Comparison of ENCODE assay signal across 1 cellular context in genomic region chr19:50511069-50511822, GRCh38.
TF ChIP-seq lines count a peak whose summit lies in the region.

A gene with protein sequence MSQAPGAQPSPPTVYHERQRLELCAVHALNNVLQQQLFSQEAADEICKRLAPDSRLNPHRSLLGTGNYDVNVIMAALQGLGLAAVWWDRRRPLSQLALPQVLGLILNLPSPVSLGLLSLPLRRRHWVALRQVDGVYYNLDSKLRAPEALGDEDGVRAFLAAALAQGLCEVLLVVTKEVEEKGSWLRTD (minus strand): TSS chr19:50511191. CDS start chr19:50510431, 760 bp downstream.

TF ChIP-seq in HEK293, 187 proteins besides CTCF, POLR2A, EP300 and RAD21 (continued from another document and continues in another):
- 0 out of 2 replicates have a peak, but pooled peaks have one; percentile 8 for TF ChIP-seq SCRT1 (tag by site-specific recombination; IDR thresholded peaks at IDR 0.05; ENCODE audit: borderline replicate concordance)
- peak; percentile 48 for TF ChIP-seq ZNF518A (tag by site-specific recombination; conservative IDR thresholded peaks at IDR 0.05; ENCODE audit: low read depth)
- no peak for TF ChIP-seq ZSCAN16 (tag by site-specific recombination; IDR thresholded peaks at IDR 0.05)
- TF ChIP-seq SETDB1 (IDR thresholded peaks at IDR 0.05; ENCODE audit: insufficient read length, low read length), result no peak
- peak; percentile 76 for TF ChIP-seq EGR2 (tag by site-specific recombination; IDR thresholded peaks at IDR 0.05; ENCODE audit: low read depth)
- TF ChIP-seq SP7 (tag by site-specific recombination; IDR thresholded peaks at IDR 0.05), result peak; percentile 88; the same call in 1 of the 2 replicates
- peak; percentile 85 for TF ChIP-seq ZBTB8A (tag by site-specific recombination; IDR thresholded peaks at IDR 0.05)
- TF ChIP-seq, protein P1, sequence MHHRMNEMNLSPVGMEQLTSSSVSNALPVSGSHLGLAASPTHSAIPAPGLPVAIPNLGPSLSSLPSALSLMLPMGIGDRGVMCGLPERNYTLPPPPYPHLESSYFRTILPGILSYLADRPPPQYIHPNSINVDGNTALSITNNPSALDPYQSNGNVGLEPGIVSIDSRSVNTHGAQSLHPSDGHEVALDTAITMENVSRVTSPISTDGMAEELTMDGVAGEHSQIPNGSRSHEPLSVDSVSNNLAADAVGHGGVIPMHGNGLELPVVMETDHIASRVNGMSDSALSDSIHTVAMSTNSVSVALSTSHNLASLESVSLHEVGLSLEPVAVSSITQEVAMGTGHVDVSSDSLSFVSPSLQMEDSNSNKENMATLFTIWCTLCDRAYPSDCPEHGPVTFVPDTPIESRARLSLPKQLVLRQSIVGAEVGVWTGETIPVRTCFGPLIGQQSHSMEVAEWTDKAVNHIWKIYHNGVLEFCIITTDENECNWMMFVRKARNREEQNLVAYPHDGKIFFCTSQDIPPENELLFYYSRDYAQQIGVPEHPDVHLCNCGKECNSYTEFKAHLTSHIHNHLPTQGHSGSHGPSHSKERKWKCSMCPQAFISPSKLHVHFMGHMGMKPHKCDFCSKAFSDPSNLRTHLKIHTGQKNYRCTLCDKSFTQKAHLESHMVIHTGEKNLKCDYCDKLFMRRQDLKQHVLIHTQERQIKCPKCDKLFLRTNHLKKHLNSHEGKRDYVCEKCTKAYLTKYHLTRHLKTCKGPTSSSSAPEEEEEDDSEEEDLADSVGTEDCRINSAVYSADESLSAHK (tag by site-specific recombination; IDR thresholded peaks at IDR 0.05), result 0 out of 2 replicates have a peak, but pooled peaks have one; percentile 45
- peak; percentile 48; the same call in 1 of the 2 replicates for TF ChIP-seq OVOL3 (tag by site-specific recombination; IDR thresholded peaks at IDR 0.05)
- peak; percentile 93 for TF ChIP-seq BCL6B (tag by site-specific recombination; IDR thresholded peaks at IDR 0.05)
- TF ChIP-seq MZF1 (tag by site-specific recombination; IDR thresholded peaks at IDR 0.05; ENCODE audit: borderline replicate concordance), result peak; percentile 59; the same call in 1 of the 2 replicates
- TF ChIP-seq, protein P2, sequence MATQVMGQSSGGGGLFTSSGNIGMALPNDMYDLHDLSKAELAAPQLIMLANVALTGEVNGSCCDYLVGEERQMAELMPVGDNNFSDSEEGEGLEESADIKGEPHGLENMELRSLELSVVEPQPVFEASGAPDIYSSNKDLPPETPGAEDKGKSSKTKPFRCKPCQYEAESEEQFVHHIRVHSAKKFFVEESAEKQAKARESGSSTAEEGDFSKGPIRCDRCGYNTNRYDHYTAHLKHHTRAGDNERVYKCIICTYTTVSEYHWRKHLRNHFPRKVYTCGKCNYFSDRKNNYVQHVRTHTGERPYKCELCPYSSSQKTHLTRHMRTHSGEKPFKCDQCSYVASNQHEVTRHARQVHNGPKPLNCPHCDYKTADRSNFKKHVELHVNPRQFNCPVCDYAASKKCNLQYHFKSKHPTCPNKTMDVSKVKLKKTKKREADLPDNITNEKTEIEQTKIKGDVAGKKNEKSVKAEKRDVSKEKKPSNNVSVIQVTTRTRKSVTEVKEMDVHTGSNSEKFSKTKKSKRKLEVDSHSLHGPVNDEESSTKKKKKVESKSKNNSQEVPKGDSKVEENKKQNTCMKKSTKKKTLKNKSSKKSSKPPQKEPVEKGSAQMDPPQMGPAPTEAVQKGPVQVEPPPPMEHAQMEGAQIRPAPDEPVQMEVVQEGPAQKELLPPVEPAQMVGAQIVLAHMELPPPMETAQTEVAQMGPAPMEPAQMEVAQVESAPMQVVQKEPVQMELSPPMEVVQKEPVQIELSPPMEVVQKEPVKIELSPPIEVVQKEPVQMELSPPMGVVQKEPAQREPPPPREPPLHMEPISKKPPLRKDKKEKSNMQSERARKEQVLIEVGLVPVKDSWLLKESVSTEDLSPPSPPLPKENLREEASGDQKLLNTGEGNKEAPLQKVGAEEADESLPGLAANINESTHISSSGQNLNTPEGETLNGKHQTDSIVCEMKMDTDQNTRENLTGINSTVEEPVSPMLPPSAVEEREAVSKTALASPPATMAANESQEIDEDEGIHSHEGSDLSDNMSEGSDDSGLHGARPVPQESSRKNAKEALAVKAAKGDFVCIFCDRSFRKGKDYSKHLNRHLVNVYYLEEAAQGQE (tag by site-specific recombination; IDR thresholded peaks at IDR 0.05), result no peak; the same call in 1 of the 2 replicates
- TF ChIP-seq ZNF24 (tag by site-specific recombination; IDR thresholded peaks at IDR 0.05), result peak; percentile 86
- TF ChIP-seq HIC1 (tag by site-specific recombination; IDR thresholded peaks at IDR 0.05), result peak; percentile 24; the same call in 1 of the 2 replicates
- TF ChIP-seq, protein P3, sequence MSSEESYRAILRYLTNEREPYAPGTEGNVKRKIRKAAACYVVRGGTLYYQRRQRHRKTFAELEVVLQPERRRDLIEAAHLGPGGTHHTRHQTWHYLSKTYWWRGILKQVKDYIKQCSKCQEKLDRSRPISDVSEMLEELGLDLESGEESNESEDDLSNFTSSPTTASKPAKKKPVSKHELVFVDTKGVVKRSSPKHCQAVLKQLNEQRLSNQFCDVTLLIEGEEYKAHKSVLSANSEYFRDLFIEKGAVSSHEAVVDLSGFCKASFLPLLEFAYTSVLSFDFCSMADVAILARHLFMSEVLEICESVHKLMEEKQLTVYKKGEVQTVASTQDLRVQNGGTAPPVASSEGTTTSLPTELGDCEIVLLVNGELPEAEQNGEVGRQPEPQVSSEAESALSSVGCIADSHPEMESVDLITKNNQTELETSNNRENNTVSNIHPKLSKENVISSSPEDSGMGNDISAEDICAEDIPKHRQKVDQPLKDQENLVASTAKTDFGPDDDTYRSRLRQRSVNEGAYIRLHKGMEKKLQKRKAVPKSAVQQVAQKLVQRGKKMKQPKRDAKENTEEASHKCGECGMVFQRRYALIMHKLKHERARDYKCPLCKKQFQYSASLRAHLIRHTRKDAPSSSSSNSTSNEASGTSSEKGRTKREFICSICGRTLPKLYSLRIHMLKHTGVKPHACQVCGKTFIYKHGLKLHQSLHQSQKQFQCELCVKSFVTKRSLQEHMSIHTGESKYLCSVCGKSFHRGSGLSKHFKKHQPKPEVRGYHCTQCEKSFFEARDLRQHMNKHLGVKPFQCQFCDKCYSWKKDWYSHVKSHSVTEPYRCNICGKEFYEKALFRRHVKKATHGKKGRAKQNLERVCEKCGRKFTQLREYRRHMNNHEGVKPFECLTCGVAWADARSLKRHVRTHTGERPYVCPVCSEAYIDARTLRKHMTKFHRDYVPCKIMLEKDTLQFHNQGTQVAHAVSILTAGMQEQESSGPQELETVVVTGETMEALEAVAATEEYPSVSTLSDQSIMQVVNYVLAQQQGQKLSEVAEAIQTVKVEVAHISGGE (tag by site-specific recombination; conservative IDR thresholded peaks at IDR 0.05; ENCODE audit: low read depth), result peak; percentile 93
- peak; percentile 44; the same call in 1 of the 2 replicates for TF ChIP-seq TRIM28 (IDR thresholded peaks at IDR 0.05; ENCODE audit: borderline replicate concordance, low read length)
- TF ChIP-seq ZNF341 (tag by site-specific recombination; IDR thresholded peaks at IDR 0.05; ENCODE audit: low read depth), result peak; percentile 24; the same call in 1 of the 2 replicates
- TF ChIP-seq ZNF311 (tag by site-specific recombination; IDR thresholded peaks at IDR 0.05; ENCODE audit: borderline replicate concordance), result no peak
- peak; percentile 22; the same call in 1 of the 2 replicates for TF ChIP-seq WT1 (tag by site-specific recombination; IDR thresholded peaks at IDR 0.05)
- TF ChIP-seq ZNF768 (tag by site-specific recombination; IDR thresholded peaks at IDR 0.05), result peak; percentile 95; the same call in 1 of the 2 replicates
- TF ChIP-seq ZSCAN30 (tag by site-specific recombination; IDR thresholded peaks at IDR 0.05), result peak; percentile 79
- peak; percentile 37; the same call in 1 of the 2 replicates for TF ChIP-seq ZFP69B (tag by site-specific recombination; IDR thresholded peaks at IDR 0.05)
- peak; percentile 43; the same call in 1 of the 2 replicates for TF ChIP-seq KLF7 (tag by site-specific recombination; IDR thresholded peaks at IDR 0.05; ENCODE audit: borderline replicate concordance)
- no peak for TF ChIP-seq ZNF146 (tag by site-specific recombination; IDR thresholded peaks at IDR 0.05)
- peak; percentile 99 for TF ChIP-seq ATF2 (tag by site-specific recombination; IDR thresholded peaks at IDR 0.05; ENCODE audit: low read depth)
- TF ChIP-seq, protein P4, sequence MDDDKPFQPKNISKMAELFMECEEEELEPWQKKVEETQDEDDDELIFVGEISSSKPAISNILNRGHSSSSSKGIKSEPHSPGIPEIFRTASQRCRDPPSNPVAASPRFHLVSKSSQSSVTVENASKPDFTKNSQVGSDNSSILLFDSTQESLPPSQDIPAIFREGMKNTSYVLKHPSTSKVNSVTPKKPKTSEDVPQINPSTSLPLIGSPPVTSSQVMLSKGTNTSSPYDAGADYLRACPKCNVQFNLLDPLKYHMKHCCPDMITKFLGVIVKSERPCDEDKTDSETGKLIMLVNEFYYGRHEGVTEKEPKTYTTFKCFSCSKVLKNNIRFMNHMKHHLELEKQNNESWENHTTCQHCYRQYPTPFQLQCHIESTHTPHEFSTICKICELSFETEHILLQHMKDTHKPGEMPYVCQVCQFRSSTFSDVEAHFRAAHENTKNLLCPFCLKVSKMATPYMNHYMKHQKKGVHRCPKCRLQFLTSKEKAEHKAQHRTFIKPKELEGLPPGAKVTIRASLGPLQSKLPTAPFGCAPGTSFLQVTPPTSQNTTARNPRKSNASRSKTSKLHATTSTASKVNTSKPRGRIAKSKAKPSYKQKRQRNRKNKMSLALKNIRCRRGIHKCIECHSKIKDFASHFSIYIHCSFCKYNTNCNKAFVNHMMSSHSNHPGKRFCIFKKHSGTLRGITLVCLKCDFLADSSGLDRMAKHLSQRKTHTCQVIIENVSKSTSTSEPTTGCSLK (tag by site-specific recombination; IDR thresholded peaks at IDR 0.05), result no peak
- TF ChIP-seq KLF8 (tag by site-specific recombination; IDR thresholded peaks at IDR 0.05), result peak; percentile 87
- peak; percentile 92 for TF ChIP-seq ZXDB (tag by site-specific recombination; IDR thresholded peaks at IDR 0.05)
- peak; percentile 55 for TF ChIP-seq GLIS1 (tag by site-specific recombination; IDR thresholded peaks at IDR 0.05)
- TF ChIP-seq PRDM1 (tag by site-specific recombination; IDR thresholded peaks at IDR 0.05), result peak; percentile 81
- peak; percentile 51 for TF ChIP-seq ZNF366 (tag by site-specific recombination; conservative IDR thresholded peaks at IDR 0.05)
